In the genomic region with DNA sequence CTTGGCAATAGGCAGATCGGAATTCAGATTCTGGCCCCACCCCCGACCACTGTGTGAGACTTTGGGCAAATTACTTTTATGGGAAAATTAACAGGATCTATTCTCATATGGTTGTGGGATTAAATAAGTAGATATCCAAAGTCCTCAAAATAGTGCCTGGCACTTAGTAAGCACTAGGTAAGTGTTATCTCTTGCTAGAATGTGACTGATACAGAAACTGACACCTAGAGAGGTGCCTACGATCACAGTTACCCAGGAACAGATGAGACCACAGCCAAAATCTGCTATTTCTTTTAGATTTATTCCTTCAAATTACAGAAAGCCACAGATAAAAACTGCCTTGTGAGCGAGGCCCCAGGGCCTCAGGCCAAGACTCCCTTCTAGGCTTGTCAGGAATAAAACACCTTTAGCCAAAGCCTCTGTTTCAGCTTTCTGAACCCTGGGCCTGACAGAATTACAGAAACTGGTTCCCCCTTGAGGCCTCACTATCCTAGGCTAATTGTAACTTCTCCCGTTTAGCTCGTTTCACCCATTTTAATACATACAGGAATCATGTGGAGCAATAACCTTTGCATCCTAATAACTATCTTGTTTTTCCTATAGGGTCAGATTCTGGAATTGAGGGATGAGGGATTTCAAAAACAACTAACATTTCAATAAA, we compare ENCODE assay signal across 26 cellular contexts. TPM values are rescaled to one million over a fixed set of nuclear protein-coding genes. Genes with fewer than 3 reads are reported as not detected.
A peak's percentile ranks its signal among the peaks of the same experiment; 100 is the strongest.
DNase-seq lines count a peak whose midpoint lies in the region; ATAC-seq, FAIRE-seq and TF ChIP-seq lines count a peak whose summit lies in the region.
"Had no signal": no experiment of that assay in that cellular context is flagged by ENCODE, and none has a peak within 500 bp of the region (broad histone marks: within the 10 kb centered on the region; RNA-seq: fewer than 3 reads in every experiment).

No MANE protein-coding gene starts in this region.

- no peak overlapping the region for H3K4me3 Mint-ChIP-seq in natural killer cell treated with Interleukin-12 subunit alpha and Interleukin-12 subunit beta and Interleukin-15 and Interleukin-18, amount 100 ng/mL, for 72 hours
- H3K4me3 Mint-ChIP-seq in activated T-helper 17 cell treated with anti-CD3 and anti-CD28 coated beads, Interleukin-2, amount 50 U/mL, for 72 hours, result no peak overlapping the region
- H3K4me3 Mint-ChIP-seq: activated naive CD8-positive, alpha-beta T cell treated with anti-CD3 and anti-CD28 coated beads, Interleukin-2, amount 10 ng/mL, durations not matched to agents 7 days and 5 days; stimulated activated memory B cell treated with anti-CD40 and anti-IgM and Interleukin-4, amounts not matched to agents 10 μg/mL and 1 μg/mL and 100 μg/mL, for 72 hours had no signal

- peaks cover 0 to 8% of the 10 kb centered on the region in 2 donors for H3K27me3 Mint-ChIP-seq in natural killer cell treated with Interleukin-12 subunit alpha and Interleukin-12 subunit beta and Interleukin-15 and Interleukin-18, amount 100 ng/mL, for 72 hours
- no peaks in the 10 kb centered on the region for H3K27me3 Mint-ChIP-seq in activated T-helper 17 cell treated with anti-CD3 and anti-CD28 coated beads, Interleukin-2, amount 50 U/mL, for 72 hours
- H3K27me3 Mint-ChIP-seq: activated naive CD8-positive, alpha-beta T cell treated with anti-CD3 and anti-CD28 coated beads, Interleukin-2, amount 10 ng/mL, durations not matched to agents 7 days and 5 days had no signal

- H3K27me3 ChIP-seq in H1 (replicated peaks in 1 of 4; ENCODE audit: control insufficient read depth in 3 of 4, extremely low read depth in 1 of 4, insufficient read depth in 3 of 4, low read length in 3 of 4), result no peaks in the 10 kb centered on the region
- H3K27me3 ChIP-seq: dorsolateral prefrontal cortex, SJSA1, testis had no signal

- H3K79me1 ChIP-seq in H1 (ENCODE audit: low read depth, low read length), result no peaks in the 10 kb centered on the region

- no peaks in the 10 kb centered on the region for H3K23me2 ChIP-seq in H1 (ENCODE audit: low read depth, low read length)

- TF ChIP-seq EP300 in H1 (IDR thresholded peaks at IDR 0.05; ENCODE audit: borderline replicate concordance in 1 of 2, low read depth in 2 of 2, low read length in 2 of 2), result no peak

- no peak overlapping the region for H3K56ac ChIP-seq in H1 (replicated peaks; ENCODE audit: insufficient read length, low read depth, low read length)

- peak overlapping the region in 1 of 2 experiments; percentile 1; a peak in 1 of 4 replicates for H3K4me2 ChIP-seq in H1 (ENCODE audit: insufficient read depth in 1 of 2, low read depth in 2 of 2, low read length in 2 of 2)
- H3K4me2 ChIP-seq: smooth muscle cell had no signal

- peaks cover 0 to 13% of the 10 kb centered on the region in 2 donors for H3K4me1 Mint-ChIP-seq in natural killer cell treated with Interleukin-12 subunit alpha and Interleukin-12 subunit beta and Interleukin-15 and Interleukin-18, amount 100 ng/mL, for 72 hours (ENCODE audit: low read depth in 2 of 2)
- no peaks in the 10 kb centered on the region for H3K4me1 Mint-ChIP-seq in activated T-helper 17 cell treated with anti-CD3 and anti-CD28 coated beads, Interleukin-2, amount 50 U/mL, for 72 hours
- H3K4me1 Mint-ChIP-seq: activated naive CD8-positive, alpha-beta T cell treated with anti-CD3 and anti-CD28 coated beads, Interleukin-2, amount 10 ng/mL, durations not matched to agents 7 days and 5 days; stimulated activated memory B cell treated with anti-CD40 and anti-IgM and Interleukin-4, amounts not matched to agents 10 μg/mL and 1 μg/mL and 100 μg/mL, for 72 hours had no signal

- H4K5ac ChIP-seq in H1 (ENCODE audit: insufficient read length, low read depth, low read length), result no peak overlapping the region

- FAIRE-seq in H1 (lab: Jason Lieb, UNC) (no peak), GM12891 (lab: Jason Lieb, UNC) (no peak)
- FAIRE-seq: GM12892, HTR-8/SVneo, urothelium cell line had no signal

- H3K9me3 ChIP-seq in H1 (ENCODE audit: insufficient read depth in 2 of 2, low read depth in 1 of 2, low read length in 1 of 2), result no peaks in the 10 kb centered on the region
- H3K9me3 ChIP-seq: SJSA1, testis had no signal

- no peaks in the 10 kb centered on the region for H3K9me3 Mint-ChIP-seq in natural killer cell treated with Interleukin-12 subunit alpha and Interleukin-12 subunit beta and Interleukin-15 and Interleukin-18, amount 100 ng/mL, for 72 hours
- no peaks in the 10 kb centered on the region for H3K9me3 Mint-ChIP-seq in activated T-helper 17 cell treated with anti-CD3 and anti-CD28 coated beads, Interleukin-2, amount 50 U/mL, for 72 hours
- H3K9me3 Mint-ChIP-seq: activated T-helper 2 cell treated with anti-CD3 and anti-CD28 coated beads, Interferon-gamma antibody, Interleukin-2, Interleukin-4, amounts not matched to agents 10 μg/mL and 5 μg/mL and 100 μg/mL, durations not matched to agents 14 hours and 24 hours and 36 hours had no signal

- no peak overlapping the region for H4K8ac ChIP-seq in H1 (ENCODE audit: extremely low read depth, insufficient read depth, low read length)

- no peak overlapping the region for H3K4ac ChIP-seq in H1 (replicated peaks; ENCODE audit: insufficient read length, low read depth, low read length)

- CTCF ChIA-PET in H1 (lab: Charles Lee; ENCODE audit: partially characterized antibody), result interaction anchor here (0.6 to 2.1 kb wide), 16 partner anchors 12 to 282 kb away, joined by 3 to 6 read pairs (median 4); no protein-coding TSS in a partner anchor

- H3K36me3 Mint-ChIP-seq in natural killer cell treated with Interleukin-12 subunit alpha and Interleukin-12 subunit beta and Interleukin-15 and Interleukin-18, amount 100 ng/mL, for 72 hours, result no peaks in the 10 kb centered on the region
- H3K36me3 Mint-ChIP-seq in activated T-helper 17 cell treated with anti-CD3 and anti-CD28 coated beads, Interleukin-2, amount 50 U/mL, for 72 hours (ENCODE audit: low read depth), result no peaks in the 10 kb centered on the region
- H3K36me3 Mint-ChIP-seq: activated naive CD8-positive, alpha-beta T cell treated with anti-CD3 and anti-CD28 coated beads, Interleukin-2, amount 10 ng/mL, durations not matched to agents 7 days and 5 days; stimulated activated memory B cell treated with anti-CD40 and anti-IgM and Interleukin-4, amounts not matched to agents 10 μg/mL and 1 μg/mL and 100 μg/mL, for 72 hours had no signal

- TF ChIP-seq RAD21 in H1 (IDR thresholded peaks at IDR 0.05 in 1 of 2, conservative IDR thresholded peaks at IDR 0.05 in 1 of 2; ENCODE audit: low read depth in 2 of 2, low read length in 2 of 2), result peak; percentile 18 to 39; a peak in 2 of 4 replicates

- POLR2A ChIA-PET in H1 (lab: Charles Lee; ENCODE audit: partially characterized antibody), result interaction anchor here (0.7 to 2.0 kb wide), 7 partner anchors 11 to 79 kb away, joined by 3 to 7 read pairs (median 4); partner anchors contain the start of gene MPPE1

- ATAC-seq in GM18867 (IDR thresholded peaks at IDR 0.05; ENCODE audit: unreplicated experiment), result peak; percentile 86
- ATAC-seq in HG03175 (IDR thresholded peaks at IDR 0.05; ENCODE audit: unreplicated experiment), result peak; percentile 80
- ATAC-seq in natural killer cell treated with Interleukin-12 subunit alpha and Interleukin-12 subunit beta and Interleukin-15 and Interleukin-18, amount 100 ng/mL, for 72 hours, result peak; percentile 85 to 88
- no peak for ATAC-seq in activated T-helper 17 cell treated with anti-CD3 and anti-CD28 coated beads, Interleukin-2, amount 50 U/mL, for 72 hours (replicated peaks)
- ATAC-seq: stimulated activated memory B cell treated with anti-CD40 and anti-IgM and Interleukin-4, amounts not matched to agents 10 μg/mL and 1 μg/mL and 100 μg/mL, for 72 hours had no signal

- peak overlapping the region in 1 of 4 experiments; percentile 15; a peak in 1 of 8 replicates for H3K4me3 ChIP-seq in H1 (ENCODE audit: extremely low read depth in 1 of 4, insufficient read depth in 2 of 4, low read depth in 3 of 4, low read length in 4 of 4)
- H3K4me3 ChIP-seq: dorsolateral prefrontal cortex, SJSA1, smooth muscle cell, testis had no signal

- WGBS in H1 (ENCODE audit: extremely low coverage in 1 of 2, insufficient coverage in 1 of 2, insufficient read length in 1 of 2, insufficient replicate concordance in 2 of 2, low coverage in 1 of 2, low lambda C conversion rate in 2 of 2, missing lambda C conversion rate in 1 of 2), 2 experiments, result 58% methylated on average over 6 of the region's 6 CpGs; no CpG with 5 or more reads in 1 of the 2 experiments

- H3K27ac ChIP-seq in H1 (ENCODE audit: low read depth, low read length), result no peak overlapping the region
- H3K27ac ChIP-seq: SJSA1, testis had no signal

- peak overlapping the region in 1 of 2 donors; percentile 49 for H3K27ac Mint-ChIP-seq in natural killer cell treated with Interleukin-12 subunit alpha and Interleukin-12 subunit beta and Interleukin-15 and Interleukin-18, amount 100 ng/mL, for 72 hours
- H3K27ac Mint-ChIP-seq in activated T-helper 17 cell treated with anti-CD3 and anti-CD28 coated beads, Interleukin-2, amount 50 U/mL, for 72 hours, result no peak overlapping the region
- H3K27ac Mint-ChIP-seq: activated naive CD8-positive, alpha-beta T cell treated with anti-CD3 and anti-CD28 coated beads, Interleukin-2, amount 10 ng/mL, durations not matched to agents 7 days and 5 days; activated T-helper 2 cell treated with anti-CD3 and anti-CD28 coated beads, Interferon-gamma antibody, Interleukin-2, Interleukin-4, amounts not matched to agents 10 μg/mL and 5 μg/mL and 100 μg/mL, durations not matched to agents 14 hours and 24 hours and 36 hours; stimulated activated memory B cell treated with anti-CD40 and anti-IgM and Interleukin-4, amounts not matched to agents 10 μg/mL and 1 μg/mL and 100 μg/mL, for 72 hours had no signal

- no peak overlapping the region for H2AFZ ChIP-seq in H1 (ENCODE audit: low read length)

- peak in 2 of 3 experiments; percentile 10 to 12; a peak in 2 of 4 replicates for TF ChIP-seq CTCF in H1 (IDR thresholded peaks at IDR 0.05; ENCODE audit: control extremely low read depth in 1 of 3, insufficient read depth in 1 of 3, low read depth in 1 of 3, low read length in 3 of 3)

- H3K14ac ChIP-seq in H1 (ENCODE audit: insufficient read length), result no peak overlapping the region

- no peaks in the 10 kb centered on the region for H4K20me1 ChIP-seq in H1 (replicated peaks in 1 of 2; ENCODE audit: control insufficient read depth in 1 of 2, insufficient read depth in 2 of 2, low read length in 2 of 2)

- no peak overlapping the region for H2BK15ac ChIP-seq in H1 (ENCODE audit: low read length)

- no peaks in the 10 kb centered on the region for H3K79me2 ChIP-seq in H1 (ENCODE audit: control insufficient read depth in 1 of 2, insufficient read depth in 2 of 2, low read length in 2 of 2)

- H2BK12ac ChIP-seq in H1 (ENCODE audit: low read depth, low read length), result no peak overlapping the region

- DNase-seq in H1 (ENCODE audit: low read depth in 1 of 2, low spot score in 2 of 2), result no peak
- no peak for DNase-seq in natural killer cell treated with Interleukin-12 subunit alpha and Interleukin-12 subunit beta and Interleukin-15 and Interleukin-18, amount 100 ng/mL, for 72 hours (ENCODE audit: low spot score)
- no peak for DNase-seq in GM12891 (ENCODE audit: insufficient read length, low spot score)
- DNase-seq in DMS79 (lab: John Stamatoyannopoulos, UW), result no peak
- DNase-seq: activated CD4-positive, alpha-beta T cell treated with anti-CD3 and anti-CD28 coated beads for 4 hours; activated naive CD8-positive, alpha-beta T cell treated with anti-CD3 and anti-CD28 coated beads, Interleukin-2, amount 10 ng/mL, durations not matched to agents 7 days and 5 days; C1 segment of cervical spinal cord; dorsolateral prefrontal cortex; Karpas-422; mesenchymal stem cell; MV-4-11; NCI-H1694; NCI-H2171 treated with DMSO at 0.1 percent for 48 hours; NCI-H524 treated with DMSO at 0.1 percent for 48 hours; stimulated activated CD4-positive, alpha-beta T cell treated with anti-CD3 and anti-CD28 coated beads, Interleukin-2, amount 100 ng/mL, for 24 hours; testis had no signal

- H3K36me3 ChIP-seq in H1 (ENCODE audit: control insufficient read depth in 2 of 4, insufficient read depth in 4 of 4, low read length in 3 of 4), result no peaks in the 10 kb centered on the region
- H3K36me3 ChIP-seq: SJSA1 had no signal

- TF ChIP-seq POLR2A in H1 (IDR thresholded peaks at IDR 0.05; ENCODE audit: control extremely low read depth in 1 of 2, low read depth in 2 of 2, low read length in 2 of 2) (no peak), GM12891 (IDR thresholded peaks at IDR 0.05; ENCODE audit: low read depth, low read length) (no peak)

- H3K23ac ChIP-seq in H1 (ENCODE audit: insufficient read length), result no peak overlapping the region

- no peak overlapping the region for H2BK20ac ChIP-seq in H1 (ENCODE audit: low read length)

- H4K91ac ChIP-seq in H1 (replicated peaks; ENCODE audit: insufficient read length, low read length), result no peak overlapping the region

- H3K9ac ChIP-seq in H1 (replicated peaks in 1 of 4; ENCODE audit: extremely low read depth in 1 of 4, low read depth in 3 of 4, low read length in 3 of 4), result no peak overlapping the region; a peak in 1 of 7 replicates

- peaks cover 4 to 17% (median 8%) of the 10 kb centered on the region in 4 experiments; a peak in 6 of 7 replicates for H3K4me1 ChIP-seq in H1 (replicated peaks in 1 of 4; ENCODE audit: control insufficient read depth in 3 of 4, insufficient read depth in 4 of 4, low read length in 3 of 4)
- H3K4me1 ChIP-seq: SJSA1, testis had no signal

- H2AK5ac ChIP-seq in H1 (ENCODE audit: low read depth, low read length), result no peak overlapping the region

- H2BK120ac ChIP-seq in H1 (replicated peaks; ENCODE audit: low read depth, low read length), result no peak overlapping the region

- no peak overlapping the region for H3K18ac ChIP-seq in H1 (ENCODE audit: extremely low read depth, low read length)

- no peak overlapping the region for H2BK5ac ChIP-seq in H1 (ENCODE audit: low read depth, low read length)

RNA-seq across cellular contexts. Expression of gene CHMP1B, which starts 22.3 kb away (rescaled TPM):
- total RNA-seq in H1 (2021; fragmentation: NEBNext Ultra II Directional; extraction: Animal tissue kit (Norgen Biotek cat#: 25700)), result 42.8 and 43.2 TPM in 2 replicates
- 30.5 and 32.3 TPM in 2 replicates for polyA plus RNA-seq in H1 (2011; rRNA removed)
- 47.4 TPM for polyA plus RNA-seq in H1 (2011; cell fraction: cytosol; rRNA removed)
- 20.3 TPM for polyA plus RNA-seq in H1 (2011; cell fraction: nucleus; rRNA removed)
- polyA plus RNA-seq in H1 (2012, experiment 1 of 2), result 31.2 to 43.4 TPM (median 35.0 TPM) in 4 replicates
- polyA plus RNA-seq in H1 (2012, experiment 2 of 2), result 9.4 TPM
- polyA plus RNA-seq in H1 (2013, experiment 1 of 2), result 30.5 TPM
- 30.2 TPM for polyA plus RNA-seq in H1 (2013, experiment 2 of 2)
- polyA minus RNA-seq in H1 (2011; rRNA and poly(A)+ RNA removed), result 20.1 and 22.6 TPM in 2 replicates
- polyA minus RNA-seq in H1 (2011; cell fraction: cytosol; rRNA and poly(A)+ RNA removed), result 14.7 TPM
- polyA minus RNA-seq in H1 (2011; cell fraction: nucleus; rRNA and poly(A)+ RNA removed), result 16.3 TPM
- total RNA-seq in natural killer cell treated with Interleukin-12 subunit alpha and Interleukin-12 subunit beta and Interleukin-15 and Interleukin-18, amount 100 ng/mL, for 72 hours, result 10 to 100 TPM; 19.3 to 25.7 TPM
- 16.2 TPM for polyA plus RNA-seq in GM12891 (2012; ENCODE audit: low read depth, missing spikeins)
- total RNA-seq in activated T-helper 17 cell treated with anti-CD3 and anti-CD28 coated beads, Interleukin-2, amount 50 U/mL, for 72 hours, result 10 to 100 TPM; 18.8 to 21.5 TPM
